8 cellular contexts compared by ENCODE assay signal in the genomic region with DNA sequence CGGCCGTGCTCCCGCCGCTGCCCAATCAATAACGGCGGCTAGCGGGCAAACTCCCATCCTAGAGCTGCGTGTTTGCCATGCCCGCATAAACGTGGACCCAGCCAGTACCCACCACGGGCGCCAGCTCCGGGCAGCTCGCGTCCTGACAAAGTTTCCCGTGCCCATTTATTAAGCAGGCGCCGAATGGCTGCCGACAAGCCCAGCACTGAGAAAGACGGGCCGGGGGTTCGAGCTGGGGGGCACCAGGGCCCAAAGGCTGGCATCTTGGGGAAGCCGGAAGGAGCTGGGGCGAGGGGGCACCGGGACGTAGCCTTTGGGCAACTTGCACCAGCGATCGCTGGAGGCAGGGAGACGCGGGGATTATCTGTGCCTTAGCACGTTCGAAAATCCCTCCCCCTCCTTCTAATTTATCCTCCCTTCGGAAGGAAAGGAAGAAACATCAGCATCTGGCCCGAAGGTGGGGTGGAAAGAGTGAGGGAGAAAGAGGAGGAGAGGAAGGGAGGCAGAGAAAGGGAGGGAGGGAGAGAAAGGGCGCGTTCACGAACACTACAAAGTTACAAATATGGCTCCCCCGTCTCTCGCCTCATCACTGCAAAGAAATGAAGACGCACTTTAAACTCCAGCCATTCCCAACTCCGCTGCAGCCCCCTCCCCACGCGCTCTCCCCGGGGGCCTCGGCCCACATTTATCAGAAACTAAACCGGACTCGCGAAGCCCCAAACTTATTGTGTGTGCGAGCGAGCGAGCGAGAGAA. TPM values are rescaled to one million over a fixed set of nuclear protein-coding genes. Genes with fewer than 3 reads are reported as not detected.
DNase-seq lines count a peak whose midpoint lies in the region; ATAC-seq and TF ChIP-seq lines count a peak whose summit lies in the region.

No MANE protein-coding gene starts in this region.

- H3K4me1 Mint-ChIP-seq in stimulated activated naive B cell treated with anti-CD40 and anti-IgM and Interleukin-4, amounts not matched to agents 10 μg/mL and 1 μg/mL and 100 μg/mL, for 72 hours = peaks cover 35 to 41% of the 10 kb centered on the region in 2 donors

- H3K27me3 Mint-ChIP-seq in stimulated activated naive B cell treated with anti-CD40 and anti-IgM and Interleukin-4, amounts not matched to agents 10 μg/mL and 1 μg/mL and 100 μg/mL, for 72 hours = no peaks in the 10 kb centered on the region

- no peak for TF ChIP-seq CTCF in NB4 (IDR thresholded peaks at IDR 0.05; ENCODE audit: low read depth, low read length)

- DNase-seq in NCI-H2029 (lab: John Stamatoyannopoulos, UW) (peak; percentile 10), NCI-H2029 treated with DMSO at 0.1 percent for 48 hours (lab: John Stamatoyannopoulos, UW) (no peak), NB4 (ENCODE audit: low read depth) (peak; percentile 66), ecto neural progenitor cell (ENCODE audit: low spot score) (peak; percentile 67), lung microvascular endothelial cell (ENCODE audit: low read depth in 2 of 2) (peak; percentile 37 to 47)
- DNase-seq in activated CD4-positive, alpha-beta T cell treated with anti-CD3 and anti-CD28 coated beads, Interleukin-2, amount 50 U/mL, for 24 hours (ENCODE audit: low read depth in 1 of 2, low spot score in 1 of 2) = peak; percentile 31 to 38
- peak; percentile 35 for DNase-seq in stimulated activated naive B cell treated with anti-CD40 and anti-IgM and Interleukin-4, amounts not matched to agents 10 μg/mL and 1 μg/mL and 100 μg/mL, for 72 hours

- peaks cover 15 to 27% of the 10 kb centered on the region in 2 donors for H3K36me3 Mint-ChIP-seq in stimulated activated naive B cell treated with anti-CD40 and anti-IgM and Interleukin-4, amounts not matched to agents 10 μg/mL and 1 μg/mL and 100 μg/mL, for 72 hours

- peak overlapping the region; percentile 89 to 97 for H3K4me3 Mint-ChIP-seq in stimulated activated naive B cell treated with anti-CD40 and anti-IgM and Interleukin-4, amounts not matched to agents 10 μg/mL and 1 μg/mL and 100 μg/mL, for 72 hours

- peak in 1 of 2 donors; percentile 0 for ATAC-seq in stimulated activated naive B cell treated with anti-CD40 and anti-IgM and Interleukin-4, amounts not matched to agents 10 μg/mL and 1 μg/mL and 100 μg/mL, for 72 hours (replicated peaks)
- no peak for ATAC-seq in GM18867 (IDR thresholded peaks at IDR 0.05; ENCODE audit: unreplicated experiment)

- H3K9me3 Mint-ChIP-seq in stimulated activated naive B cell treated with anti-CD40 and anti-IgM and Interleukin-4, amounts not matched to agents 10 μg/mL and 1 μg/mL and 100 μg/mL, for 72 hours = no peaks in the 10 kb centered on the region

- peak overlapping the region; percentile 99 for H3K27ac Mint-ChIP-seq in stimulated activated naive B cell treated with anti-CD40 and anti-IgM and Interleukin-4, amounts not matched to agents 10 μg/mL and 1 μg/mL and 100 μg/mL, for 72 hours

- peak; percentile 12 for TF ChIP-seq POLR2A in NB4 (IDR thresholded peaks at IDR 0.05; ENCODE audit: extremely low read depth, insufficient read length)

- peak overlapping the region; percentile 81 for H3K4me3 ChIP-seq in NB4 (ENCODE audit: low read depth, low read length)

RNA-seq across cellular contexts. Expression of gene ANP32A, which starts 1.1 kb away (rescaled TPM):
- 37.5 and 46.0 TPM in 2 replicates for total RNA-seq in lung microvascular endothelial cell
